ENCODE assay signal across 7 cellular contexts in genomic region chr11:11787305-11788066, GRCh38. TPM values are rescaled to one million over a fixed set of nuclear protein-coding genes. Genes with fewer than 3 reads are reported as not detected.
DNase-seq lines count a peak whose midpoint lies in the region; ATAC-seq and TF ChIP-seq lines count a peak whose summit lies in the region.

No MANE protein-coding gene starts in this region.

- TF ChIP-seq CTCF in GM13976 (IDR thresholded peaks at IDR 0.05; ENCODE audit: borderline replicate concordance, control extremely low read depth, extremely low read depth, insufficient read depth, missing control alignments) (peak; percentile 83), endothelial cell (IDR thresholded peaks at IDR 0.05; ENCODE audit: unreplicated experiment) (peak; percentile 91)

- no peak overlapping the region for H3K4me3 Mint-ChIP-seq in endothelial cell (ENCODE audit: unreplicated experiment)

- H3K27me3 Mint-ChIP-seq in endothelial cell (ENCODE audit: unreplicated experiment) = peaks cover 5% of the 10 kb centered on the region

- no peaks in the 10 kb centered on the region for H3K36me3 Mint-ChIP-seq in endothelial cell (ENCODE audit: low read depth, unreplicated experiment)

- peaks cover 13% of the 10 kb centered on the region for H3K4me1 Mint-ChIP-seq in endothelial cell (ENCODE audit: unreplicated experiment)

- in situ Hi-C loops in GM13976 (cut with MboI; ENCODE audit: low sequenced_read_pairs, unreplicated experiment) = loop anchor here (10.0 to 25.0 kb wide), 3 partner anchors 763 to 1000 kb away; no protein-coding TSS in a partner anchor

- peak; percentile 53 for DNase-seq in GM13976 (ENCODE audit: low spot score)
- peak; percentile 66 to 67 for DNase-seq in NOMO-1 (lab: John Stamatoyannopoulos, UW; ENCODE audit: unreplicated experiment in 2 of 2)
- peak; percentile 28 to 29 for DNase-seq in activated CD8-positive, alpha-beta memory T cell treated with anti-CD3 and anti-CD28 coated beads for 4 hours (ENCODE audit: low read depth in 2 of 2)
- peak; percentile 73 for DNase-seq in endothelial cell (ENCODE audit: low spot score)
- peak; percentile 74 for DNase-seq in mucosa of gallbladder (ENCODE audit: low spot score)
- DNase-seq in stimulated activated CD8-positive, alpha-beta memory T cell treated with anti-CD3 and anti-CD28 coated beads, Interleukin-7, amount 100 ng/mL, for 24 hours (ENCODE audit: low read depth) = peak; percentile 44

- ATAC-seq in HG03460 (IDR thresholded peaks at IDR 0.05; ENCODE audit: unreplicated experiment) = peak; percentile 61

- H3K27ac Mint-ChIP-seq in endothelial cell (ENCODE audit: unreplicated experiment) = no peak overlapping the region

- H3K9me3 Mint-ChIP-seq in endothelial cell (ENCODE audit: unreplicated experiment) = no peaks in the 10 kb centered on the region

RNA-seq across cellular contexts. Expression of gene USP47, which starts 54.3 kb away (rescaled TPM):
- total RNA-seq in endothelial cell (ENCODE audit: unreplicated experiment) = 45.1 TPM
- total RNA-seq in mucosa of gallbladder = 48.5 TPM

Comparison
In these comparisons a context has a peak if more than half of its experiments do, and no peak if none do; other contexts are left out.
1. Peak in every context shown above with its lines: DNase-seq and ATAC-seq.